ENCODE assay signal across 26 cellular contexts in the genomic region with DNA sequence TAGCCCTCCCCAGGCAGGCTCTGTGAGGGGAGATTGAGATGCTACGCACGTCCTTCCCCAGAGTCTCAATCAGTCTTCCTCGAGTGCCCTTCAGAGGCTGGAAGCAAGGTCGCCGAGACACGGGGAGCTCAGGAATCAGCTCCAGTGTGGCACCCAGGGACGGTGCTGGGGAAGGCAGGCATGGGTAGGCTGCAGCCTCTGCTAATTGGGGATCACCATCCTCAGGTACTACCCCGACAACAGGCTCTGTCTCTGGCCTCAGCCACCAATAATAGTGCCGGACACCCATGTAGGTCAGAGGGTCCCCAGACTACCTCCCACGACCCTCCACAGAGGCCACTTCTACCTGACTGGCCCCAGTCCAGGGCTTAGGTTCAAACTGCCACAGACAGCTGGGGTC. TPM values are rescaled to one million over a fixed set of nuclear protein-coding genes. Genes with fewer than 3 reads are reported as not detected.
"Had no signal": no experiment of that assay in that cellular context is flagged by ENCODE, and none has a peak within 500 bp of the region (broad histone marks: within the 10 kb centered on the region; RNA-seq: fewer than 3 reads in every experiment).

No MANE protein-coding gene starts in this region.

- H3K36me3 ChIP-seq: colonic mucosa, gastrocnemius medialis, right lobe of liver, upper lobe of right lung had no signal

- H3K4me3 Mint-ChIP-seq: activated CD4-positive, alpha-beta memory T cell treated with anti-CD3 and anti-CD28 coated beads, Interleukin-2, amount 10 ng/mL, durations not matched to agents 7 days and 5 days; activated naive CD4-positive, alpha-beta T cell treated with anti-CD3 and anti-CD28 coated beads, Interleukin-2, amount 50 U/mL, for 24 hours; activated T-helper 1 cell treated with anti-CD3 and anti-CD28 coated beads, Interleukin-12 subunit alpha, Interleukin-12 subunit beta, Interleukin-2, Interleukin-4 antibody, amounts not matched to agents 30 ng/mL and 10 ng/mL and 1 ng/mL, durations not matched to agents 14 hours and 24 hours and 36 hours; effector memory CD8-positive, alpha-beta T cell; nephron progenitor cell had no signal

- H3K27ac ChIP-seq: colonic mucosa, dorsolateral prefrontal cortex, esophagus muscularis mucosa, gastrocnemius medialis, right lobe of liver, skin epidermis, testis, upper lobe of right lung had no signal

- H3K4me1 ChIP-seq: colonic mucosa, esophagus muscularis mucosa, gastrocnemius medialis, testis, upper lobe of right lung had no signal

- H3K27me3 ChIP-seq: colonic mucosa, dorsolateral prefrontal cortex, esophagus muscularis mucosa, gastrocnemius medialis, right lobe of liver, testis, upper lobe of right lung had no signal

- H3K9me3 ChIP-seq: colonic mucosa, esophagus muscularis mucosa, gastrocnemius medialis, mucosa of descending colon, right lobe of liver, testis, upper lobe of right lung had no signal

- H3K4me1 Mint-ChIP-seq: activated CD4-positive, alpha-beta memory T cell treated with anti-CD3 and anti-CD28 coated beads, Interleukin-2, amount 10 ng/mL, durations not matched to agents 7 days and 5 days; activated naive CD4-positive, alpha-beta T cell treated with anti-CD3 and anti-CD28 coated beads, Interleukin-2, amount 50 U/mL, for 24 hours had no signal

- DNase-seq: activated CD4-positive, alpha-beta memory T cell treated with anti-CD3 and anti-CD28 coated beads, Interleukin-2, amount 10 ng/mL, durations not matched to agents 7 days and 5 days; activated CD4-positive, alpha-beta T cell treated with anti-CD3 and anti-CD28 coated beads for 4 hours; activated CD4-positive, CD25-positive, alpha-beta regulatory T cell; activated gamma-delta T cell; anterior cingulate cortex; central memory CD4-positive, alpha-beta T cell; colonic mucosa; dorsolateral prefrontal cortex; effector memory CD8-positive, alpha-beta T cell; gastrocnemius medialis; left cardiac atrium; nephron progenitor cell; right lobe of liver; stimulated activated CD4-positive, alpha-beta T cell treated with anti-CD3 and anti-CD28 coated beads, Interleukin-15, amount 100 ng/mL, for 24 hours; stimulated activated CD8-positive, alpha-beta memory T cell treated with anti-CD3 and anti-CD28 coated beads, Interleukin-4, amount 100 ng/mL, for 48 hours; stimulated activated naive CD4-positive, alpha-beta T cell; T-helper 9 cell; testis; upper lobe of right lung had no signal

- H3K9me3 Mint-ChIP-seq: activated CD4-positive, alpha-beta memory T cell treated with anti-CD3 and anti-CD28 coated beads, Interleukin-2, amount 10 ng/mL, durations not matched to agents 7 days and 5 days; activated naive CD4-positive, alpha-beta T cell treated with anti-CD3 and anti-CD28 coated beads, Interleukin-2, amount 50 U/mL, for 24 hours; effector memory CD8-positive, alpha-beta T cell; nephron progenitor cell had no signal

- H3K36me3 Mint-ChIP-seq: activated naive CD4-positive, alpha-beta T cell treated with anti-CD3 and anti-CD28 coated beads, Interleukin-2, amount 50 U/mL, for 24 hours had no signal

- H3K4me3 ChIP-seq: colonic mucosa, dorsolateral prefrontal cortex, esophagus muscularis mucosa, gastrocnemius medialis, mucosa of descending colon, right lobe of liver, skin epidermis, testis, upper lobe of right lung had no signal

- ATAC-seq: effector memory CD8-positive, alpha-beta T cell; gastrocnemius medialis; left cardiac atrium; mucosa of descending colon; right lobe of liver; upper lobe of right lung had no signal

- H3K27ac Mint-ChIP-seq: activated CD4-positive, alpha-beta memory T cell treated with anti-CD3 and anti-CD28 coated beads, Interleukin-2, amount 10 ng/mL, durations not matched to agents 7 days and 5 days; activated naive CD4-positive, alpha-beta T cell treated with anti-CD3 and anti-CD28 coated beads, Interleukin-2, amount 50 U/mL, for 24 hours; nephron progenitor cell had no signal

- H3K27me3 Mint-ChIP-seq: activated CD4-positive, alpha-beta memory T cell treated with anti-CD3 and anti-CD28 coated beads, Interleukin-2, amount 10 ng/mL, durations not matched to agents 7 days and 5 days; activated naive CD4-positive, alpha-beta T cell treated with anti-CD3 and anti-CD28 coated beads, Interleukin-2, amount 50 U/mL, for 24 hours; effector memory CD8-positive, alpha-beta T cell had no signal

RNA-seq across cellular contexts. Expression of a gene that starts 28.2 kb away (rescaled TPM):
- total RNA-seq: activated T-helper 1 cell treated with anti-CD3 and anti-CD28 coated beads, Interleukin-12 subunit alpha, Interleukin-12 subunit beta, Interleukin-2, Interleukin-4 antibody, amounts not matched to agents 30 ng/mL and 10 ng/mL and 1 ng/mL, durations not matched to agents 14 hours and 24 hours and 36 hours; endothelial cell of umbilical vein; gastrocnemius medialis; T-helper 1 cell treated with Interleukin-12 subunit alpha and Interleukin-12 subunit beta and Interleukin-4 antibody, amounts not matched to agents 30 ng/mL and 1 ng/mL, for 36 hours had no signal
